30 cellular contexts compared by ENCODE assay signal in genomic region chr6:22020299-22020998, GRCh38.
"Had no signal": no experiment of that assay in that cellular context is flagged by ENCODE, and none has a peak within 500 bp of the region (broad histone marks: within the 10 kb centered on the region; RNA-seq: fewer than 3 reads in every experiment).

No MANE protein-coding gene starts in this region.

- H3K4me3 ChIP-seq: ascending aorta, body of pancreas, MG63, SJSA1 had no signal

- H3K27ac ChIP-seq: ascending aorta, body of pancreas, SJSA1 had no signal

- H3K27me3 Mint-ChIP-seq: activated B cell treated with CpG ODN at 0.5 μM for 24 hours; activated CD4-positive, alpha-beta T cell treated with anti-CD3 and anti-CD28 coated beads, Interleukin-2, amount 10 ng/mL, durations not matched to agents 24 days and 14 days; activated CD8-positive, alpha-beta memory T cell treated with anti-CD3 and anti-CD28 coated beads, Interleukin-2, amount 10 ng/mL, durations not matched to agents 7 days and 5 days; activated naive CD8-positive, alpha-beta T cell treated with anti-CD3 and anti-CD28 coated beads, Interleukin-2, amount 50 U/mL, for 24 hours; activated T-cell treated with anti-CD3 and anti-CD28 coated beads, Interleukin-2, amount 50 U/mL, for 24 hours had no signal

- ATAC-seq: activated CD8-positive, alpha-beta memory T cell treated with anti-CD3 and anti-CD28 coated beads, Interleukin-2, amount 10 ng/mL, durations not matched to agents 7 days and 5 days; activated naive CD4-positive, alpha-beta T cell treated with anti-CD3 and anti-CD28 coated beads, Interleukin-2, amount 50 U/mL, for 72 hours; activated naive CD8-positive, alpha-beta T cell treated with anti-CD3 and anti-CD28 coated beads, Interleukin-2, amount 50 U/mL, for 24 hours; body of pancreas; Panc1; Right ventricle myocardium inferior; SK-N-SH treated with all-trans-retinoic acid at 6 μM for 48 hours had no signal

- H3K4me3 Mint-ChIP-seq: activated B cell treated with CpG ODN at 0.5 μM for 24 hours; activated CD4-positive, alpha-beta T cell treated with anti-CD3 and anti-CD28 coated beads, Interleukin-2, amount 10 ng/mL, durations not matched to agents 24 days and 14 days; activated CD8-positive, alpha-beta memory T cell treated with anti-CD3 and anti-CD28 coated beads, Interleukin-2, amount 10 ng/mL, durations not matched to agents 7 days and 5 days; activated naive CD8-positive, alpha-beta T cell treated with anti-CD3 and anti-CD28 coated beads, Interleukin-2, amount 50 U/mL, for 24 hours; activated T-cell treated with anti-CD3 and anti-CD28 coated beads, Interleukin-2, amount 50 U/mL, for 24 hours; activated T-helper 1 cell treated with anti-CD3 and anti-CD28 coated beads, Interleukin-12 subunit alpha, Interleukin-12 subunit beta, Interleukin-2, Interleukin-4 antibody, amounts not matched to agents 30 ng/mL and 10 ng/mL and 1 ng/mL, durations not matched to agents 14 hours and 24 hours and 36 hours; T-helper 1 cell treated with Interleukin-12 subunit alpha and Interleukin-12 subunit beta and Interleukin-4 antibody, amounts not matched to agents 30 μg/mL and 1 μg/mL, for 36 hours had no signal

- H3K4me1 ChIP-seq: ascending aorta, body of pancreas had no signal

- H3K9me3 ChIP-seq: body of pancreas, MG63, SJSA1 had no signal

- H3K4me1 Mint-ChIP-seq: activated CD8-positive, alpha-beta memory T cell treated with anti-CD3 and anti-CD28 coated beads, Interleukin-2, amount 10 ng/mL, durations not matched to agents 7 days and 5 days had no signal

- H3K27ac Mint-ChIP-seq: activated B cell treated with CpG ODN at 0.5 μM for 24 hours; activated CD4-positive, alpha-beta T cell treated with anti-CD3 and anti-CD28 coated beads, Interleukin-2, amount 10 ng/mL, durations not matched to agents 24 days and 14 days; activated CD8-positive, alpha-beta memory T cell treated with anti-CD3 and anti-CD28 coated beads, Interleukin-2, amount 10 ng/mL, durations not matched to agents 7 days and 5 days; activated naive CD4-positive, alpha-beta T cell treated with anti-CD3 and anti-CD28 coated beads, Interleukin-2, amount 50 U/mL, for 72 hours; activated naive CD8-positive, alpha-beta T cell treated with anti-CD3 and anti-CD28 coated beads, Interleukin-2, amount 50 U/mL, for 24 hours; activated T-cell treated with anti-CD3 and anti-CD28 coated beads, Interleukin-2, amount 50 U/mL, for 24 hours; activated T-helper 1 cell treated with anti-CD3 and anti-CD28 coated beads, Interleukin-12 subunit alpha, Interleukin-12 subunit beta, Interleukin-2, Interleukin-4 antibody, amounts not matched to agents 30 ng/mL and 10 ng/mL and 1 ng/mL, durations not matched to agents 14 hours and 24 hours and 36 hours; T-helper 1 cell treated with Interleukin-12 subunit alpha and Interleukin-12 subunit beta and Interleukin-4 antibody, amounts not matched to agents 30 μg/mL and 1 μg/mL, for 36 hours had no signal

- H3K9me3 Mint-ChIP-seq: activated T-cell treated with anti-CD3 and anti-CD28 coated beads, Interleukin-2, amount 50 U/mL, for 24 hours had no signal

- H3K27me3 ChIP-seq: ascending aorta, body of pancreas, MG63, SJSA1 had no signal

- H3K36me3 ChIP-seq: MG63, SJSA1 had no signal

- DNase-seq: activated B cell treated with CpG ODN at 0.5 μM for 24 hours; activated CD4-positive, alpha-beta T cell treated with anti-CD3 and anti-CD28 coated beads for 1 hour; activated CD4-positive, alpha-beta T cell treated with anti-CD3 and anti-CD28 coated beads, Interleukin-2, amount 10 ng/mL, durations not matched to agents 24 days and 14 days; activated CD4-positive, alpha-beta T cell treated with anti-CD3 and anti-CD28 coated beads, Interleukin-2, amount 50 U/mL, for 48 hours; activated CD8-positive, alpha-beta memory T cell treated with anti-CD3 and anti-CD28 coated beads, Interleukin-2, amount 10 ng/mL, durations not matched to agents 7 days and 5 days; activated effector memory CD4-positive, alpha-beta T cell treated with Interleukin-2 at 50 U/mL for 16 hours; activated naive CD4-positive, alpha-beta T cell treated with Interleukin-2 at 50 U/mL for 16 hours; activated naive CD8-positive, alpha-beta T cell treated with anti-CD3 and anti-CD28 coated beads, Interleukin-2, amount 50 U/mL, for 24 hours; activated T-cell treated with anti-CD3 and anti-CD28 coated beads, Interleukin-2, amount 50 U/mL, for 24 hours; amniotic stem cell; body of pancreas; central memory CD4-positive, alpha-beta T cell; MG63; NCI-H1092; NCI-H1417; NCI-H1694; NCI-H2029; NCI-H345; NCI-H510A; NCI-H82; OCI-M1; RPMI8226 had no signal
